8 cellular contexts compared by ENCODE assay signal in genomic region chrX:30971761-30972603, GRCh38.
DNase-seq lines count a peak whose midpoint lies in the region; ATAC-seq and TF ChIP-seq lines count a peak whose summit lies in the region.

No MANE protein-coding gene starts in this region.

- peak; percentile 98 for ATAC-seq in GM18909 (IDR thresholded peaks at IDR 0.05; ENCODE audit: poor library complexity, unreplicated experiment)
- peak; percentile 95 for ATAC-seq in HG03095 (IDR thresholded peaks at IDR 0.05; ENCODE audit: unreplicated experiment)
- ATAC-seq in activated naive CD4-positive, alpha-beta T cell treated with anti-CD3 and anti-CD28 coated beads, Interleukin-2, amount 50 U/mL, for 72 hours, result peak; percentile 73 to 79
- peak; percentile 80 to 87 for ATAC-seq in left cardiac atrium
- ATAC-seq in omental fat pad (ENCODE audit: low FRiP score), result no peak

- no peaks in the 10 kb centered on the region for H3K36me3 Mint-ChIP-seq in activated naive CD4-positive, alpha-beta T cell treated with anti-CD3 and anti-CD28 coated beads, Interleukin-2, amount 50 U/mL, for 72 hours

- peak; percentile 40 for DNase-seq in COLO829 (ENCODE audit: low spot score)
- DNase-seq in NCI-H748 treated with DMSO at 0.1 percent for 48 hours (lab: John Stamatoyannopoulos, UW), result peak; percentile 12
- peak in 1 of 2 donors; percentile 3 for DNase-seq in activated naive CD4-positive, alpha-beta T cell treated with anti-CD3 and anti-CD28 coated beads, Interleukin-2, amount 50 U/mL, for 72 hours (ENCODE audit: low spot score in 2 of 2)
- peak; percentile 20 for DNase-seq in left cardiac atrium
- no peak for DNase-seq in retinal pigment epithelial cell (ENCODE audit: low read depth)
- DNase-seq in omental fat pad (ENCODE audit: low spot score), result no peak

- intact Hi-C loops in left cardiac atrium (cut with DNase I), result no loop called here

- peak; percentile 80 for TF ChIP-seq CTCF in retinal pigment epithelial cell (conservative IDR thresholded peaks at IDR 0.05; ENCODE audit: low read depth, low read length)
- TF ChIP-seq CTCF in omental fat pad (IDR thresholded peaks at IDR 0.05), result no peak

- peak overlapping the region; percentile 6 for H3K4me3 ChIP-seq in retinal pigment epithelial cell (ENCODE audit: low read length)

- H3K9me3 Mint-ChIP-seq in activated naive CD4-positive, alpha-beta T cell treated with anti-CD3 and anti-CD28 coated beads, Interleukin-2, amount 50 U/mL, for 72 hours, result no peaks in the 10 kb centered on the region

- H3K27ac Mint-ChIP-seq in activated naive CD4-positive, alpha-beta T cell treated with anti-CD3 and anti-CD28 coated beads, Interleukin-2, amount 50 U/mL, for 72 hours, result no peak overlapping the region

Comparison
In these comparisons a context has a peak if more than half of its experiments do, and no peak if none do; other contexts are left out.
1. DNase-seq: peak in COLO829 (single experiment), NCI-H748 treated with DMSO at 0.1 percent for 48 hours (single experiment) and left cardiac atrium (single experiment); none in retinal pigment epithelial cell (single experiment) and omental fat pad (single experiment).